ENCODE assay signal across 18 cellular contexts in genomic region chr13:98690348-98691041, GRCh38.
DNase-seq lines count a peak whose midpoint lies in the region; ATAC-seq and TF ChIP-seq lines count a peak whose summit lies in the region.
"Had no signal": no experiment of that assay in that cellular context is flagged by ENCODE, and none has a peak within 500 bp of the region (broad histone marks: within the 10 kb centered on the region; RNA-seq: fewer than 3 reads in every experiment).

No MANE protein-coding gene starts in this region.

- intact Hi-C loops in activated CD4-positive, alpha-beta T cell treated with anti-CD3 and anti-CD28 coated beads for 36 hours (cut with DNase I, micrococcal nuclease) = no loop called here

- no peaks in the 10 kb centered on the region for H3K79me2 ChIP-seq in SK-N-SH (ENCODE audit: insufficient read depth)

- H3K36me3 ChIP-seq in SK-N-SH (replicated peaks in 1 of 2; ENCODE audit: control insufficient read depth in 1 of 2, insufficient read depth in 2 of 2, low read length in 1 of 2) = no peaks in the 10 kb centered on the region
- H3K36me3 ChIP-seq in HEK293 (ENCODE audit: control insufficient read depth in 2 of 2, insufficient read depth in 1 of 2, low read length in 2 of 2) = no peaks in the 10 kb centered on the region

- ATAC-seq in SK-N-SH treated with all-trans-retinoic acid at 6 μM for 48 hours = no peak
- peak; percentile 29 for ATAC-seq in stimulated activated memory B cell treated with anti-CD40 and anti-IgM and Interleukin-4, amounts not matched to agents 10 μg/mL and 1 μg/mL and 100 μg/mL, for 72 hours
- ATAC-seq in HG03095 (IDR thresholded peaks at IDR 0.05; ENCODE audit: unreplicated experiment) = no peak
- no peak for ATAC-seq in activated CD4-positive, alpha-beta T cell treated with anti-CD3 and anti-CD28 coated beads for 36 hours

- H3K27me3 ChIP-seq in SK-N-SH (ENCODE audit: insufficient read depth) = no peaks in the 10 kb centered on the region; the same call in 1 of the 2 replicates

- H3K4me1 Mint-ChIP-seq in stimulated activated memory B cell treated with anti-CD40 and anti-IgM and Interleukin-4, amounts not matched to agents 10 μg/mL and 1 μg/mL and 100 μg/mL, for 72 hours = no peaks in the 10 kb centered on the region
- no peaks in the 10 kb centered on the region for H3K4me1 Mint-ChIP-seq in activated CD4-positive, alpha-beta T cell treated with anti-CD3 and anti-CD28 coated beads for 36 hours
- H3K4me1 Mint-ChIP-seq: B cell; CD4-positive, CD25-positive, alpha-beta regulatory T cell; CD8-positive, alpha-beta memory T cell had no signal

- H3K27ac Mint-ChIP-seq in stimulated activated memory B cell treated with anti-CD40 and anti-IgM and Interleukin-4, amounts not matched to agents 10 μg/mL and 1 μg/mL and 100 μg/mL, for 72 hours = no peak overlapping the region
- no peak overlapping the region for H3K27ac Mint-ChIP-seq in activated CD4-positive, alpha-beta T cell treated with anti-CD3 and anti-CD28 coated beads for 36 hours
- H3K27ac Mint-ChIP-seq: B cell; CD8-positive, alpha-beta memory T cell had no signal

- no peaks in the 10 kb centered on the region for H3K9me2 ChIP-seq in SK-N-SH

- H3K27me3 Mint-ChIP-seq in stimulated activated memory B cell treated with anti-CD40 and anti-IgM and Interleukin-4, amounts not matched to agents 10 μg/mL and 1 μg/mL and 100 μg/mL, for 72 hours = peaks cover 14% of the 10 kb centered on the region
- no peaks in the 10 kb centered on the region for H3K27me3 Mint-ChIP-seq in activated CD4-positive, alpha-beta T cell treated with anti-CD3 and anti-CD28 coated beads for 36 hours
- H3K27me3 Mint-ChIP-seq: B cell had no signal

- H3K4me1 ChIP-seq in SK-N-SH (ENCODE audit: control insufficient read depth in 1 of 2, insufficient read depth in 2 of 2, low read depth in 1 of 2, low read length in 1 of 2) (peaks cover 0 to 6% of the 10 kb centered on the region in 2 experiments; a peak in 1 of 4 replicates), HEK293 (ENCODE audit: control insufficient read depth, insufficient read depth, low read length) (no peaks in the 10 kb centered on the region)

- no peak overlapping the region for H3K4me3 Mint-ChIP-seq in stimulated activated memory B cell treated with anti-CD40 and anti-IgM and Interleukin-4, amounts not matched to agents 10 μg/mL and 1 μg/mL and 100 μg/mL, for 72 hours
- H3K4me3 Mint-ChIP-seq in activated CD4-positive, alpha-beta T cell treated with anti-CD3 and anti-CD28 coated beads for 36 hours = no peak overlapping the region
- H3K4me3 Mint-ChIP-seq: B cell; CD4-positive, CD25-positive, alpha-beta regulatory T cell; CD8-positive, alpha-beta memory T cell; H9 had no signal

- TF ChIP-seq RAD21 in SK-N-SH (IDR thresholded peaks at IDR 0.05; ENCODE audit: low read length) = no peak

- CTCF ChIA-PET in SK-N-SH (lab: Yijun Ruan, JAX) = interaction anchor here (0.6 to 1.7 kb wide), 3 partner anchors 149 to 844 kb away, joined by 3 to 5 read pairs (median 3); no protein-coding TSS in a partner anchor
- CTCF ChIA-PET in HEK293 (lab: Yijun Ruan, JAX) = no interaction called here
- CTCF ChIA-PET in activated CD4-positive, alpha-beta T cell treated with anti-CD3 and anti-CD28 coated beads for 36 hours (lab: Charles Lee) = interaction anchor here (0.5 kb wide), 1 partner anchor 257 kb away, joined by 3 read pairs; no protein-coding TSS in a partner anchor

- no peaks in the 10 kb centered on the region for H3F3A ChIP-seq in SK-N-SH (replicated peaks; ENCODE audit: insufficient read depth)

- POLR2A ChIA-PET in SK-N-SH (lab: Yijun Ruan, JAX) = no interaction called here
- POLR2A ChIA-PET in HEK293 (lab: Yijun Ruan, JAX) = no interaction called here
- POLR2A ChIA-PET in activated CD4-positive, alpha-beta T cell treated with anti-CD3 and anti-CD28 coated beads for 36 hours (lab: Charles Lee) = no interaction called here

- WGBS in SK-N-SH (ENCODE audit: low lambda C conversion rate) = 79% methylated on average over 13 of the region's 16 CpGs

- TF ChIP-seq CTCF in SK-N-SH (IDR thresholded peaks at IDR 0.05) (no peak), HEK293 (tag by site-specific recombination; IDR thresholded peaks at IDR 0.05) (no peak)

- no peak overlapping the region for H3K4me2 ChIP-seq in SK-N-SH

- H2AFZ ChIP-seq in SK-N-SH (ENCODE audit: low read depth) = no peak overlapping the region

- no peaks in the 10 kb centered on the region for H3K9me3 ChIP-seq in SK-N-SH
- no peaks in the 10 kb centered on the region for H3K9me3 ChIP-seq in HEK293 (ENCODE audit: control insufficient read depth, insufficient read depth, low read depth, low read length)

- H3K36me3 Mint-ChIP-seq in stimulated activated memory B cell treated with anti-CD40 and anti-IgM and Interleukin-4, amounts not matched to agents 10 μg/mL and 1 μg/mL and 100 μg/mL, for 72 hours = no peaks in the 10 kb centered on the region
- H3K36me3 Mint-ChIP-seq in activated CD4-positive, alpha-beta T cell treated with anti-CD3 and anti-CD28 coated beads for 36 hours (ENCODE audit: low read depth) = no peaks in the 10 kb centered on the region
- H3K36me3 Mint-ChIP-seq: CD4-positive, CD25-positive, alpha-beta regulatory T cell; CD8-positive, alpha-beta memory T cell had no signal

- no peak overlapping the region for H3K4me3 ChIP-seq in SK-N-SH (ENCODE audit: low read depth in 2 of 2, low read length in 1 of 2)
- no peak overlapping the region for H3K4me3 ChIP-seq in HEK293 (ENCODE audit: low read depth, low read length)

- H4K20me1 ChIP-seq in SK-N-SH (ENCODE audit: insufficient read depth) = no peaks in the 10 kb centered on the region

- peak in 1 of 2 experiments; percentile 33; a peak in 1 of 4 replicates for TF ChIP-seq EP300 in SK-N-SH (IDR thresholded peaks at IDR 0.05; ENCODE audit: borderline replicate concordance in 1 of 2, low read depth in 1 of 2, low read length in 1 of 2)

- no peaks in the 10 kb centered on the region for H3K9me3 Mint-ChIP-seq in stimulated activated memory B cell treated with anti-CD40 and anti-IgM and Interleukin-4, amounts not matched to agents 10 μg/mL and 1 μg/mL and 100 μg/mL, for 72 hours
- H3K9me3 Mint-ChIP-seq in activated CD4-positive, alpha-beta T cell treated with anti-CD3 and anti-CD28 coated beads for 36 hours (ENCODE audit: low read depth) = no peaks in the 10 kb centered on the region
- H3K9me3 Mint-ChIP-seq: CD4-positive, CD25-positive, alpha-beta regulatory T cell; CD8-positive, alpha-beta memory T cell; H9 had no signal

- peak; percentile 39 for DNase-seq in SK-N-SH
- DNase-seq in epithelial cell of prostate (ENCODE audit: low read depth, low spot score) = no peak
- no peak for DNase-seq in activated CD4-positive, alpha-beta T cell treated with anti-CD3 and anti-CD28 coated beads for 36 hours
- DNase-seq in stimulated activated CD4-positive, alpha-beta T cell treated with anti-CD3 and anti-CD28 coated beads, Interleukin-15, amount 100 ng/mL, for 24 hours = no peak
- DNase-seq: 8988T; C1 segment of cervical spinal cord; CD4-positive, CD25-positive, alpha-beta regulatory T cell; CD8-positive, alpha-beta memory T cell; DMS 273 treated with DMSO at 0.1 percent for 48 hours; DND-41; EL; GOT3; H9 had no signal

- H3K27ac ChIP-seq in SK-N-SH (ENCODE audit: low read depth in 2 of 2, low read length in 1 of 2) (no peak overlapping the region), HEK293 (ENCODE audit: extremely low read depth, low read depth, low read length) (no peak overlapping the region), epithelial cell of prostate (peak overlapping the region; percentile 34)

- no peak overlapping the region for H3K9ac ChIP-seq in SK-N-SH

TF ChIP-seq in SK-N-SH, 30 proteins besides CTCF, POLR2A, EP300 and RAD21:
- peak; percentile 40; the same call in 1 of the 2 replicates for TF ChIP-seq FOXJ3 (CRISPR knock-in tag; IDR thresholded peaks at IDR 0.05)
- TF ChIP-seq GATA2 (CRISPR knock-in tag; IDR thresholded peaks at IDR 0.05) = peak; percentile 85
- TF ChIP-seq TEAD4 (IDR thresholded peaks at IDR 0.05; ENCODE audit: borderline replicate concordance, insufficient read depth) = no peak

TF ChIP-seq in SK-N-SH treated with all-trans-retinoic acid at 6 μM for 48 hours, 23 proteins besides CTCF, POLR2A, EP300 and RAD21 (continues in another document):
- TF ChIP-seq ISL1 (CRISPR knock-in tag; IDR thresholded peaks at IDR 0.05) (no peak), ZNF8 (CRISPR knock-in tag; IDR thresholded peaks at IDR 0.05) (no peak), ZNF70 (CRISPR knock-in tag; IDR thresholded peaks at IDR 0.05) (no peak), ZC3H10 (CRISPR knock-in tag; IDR thresholded peaks at IDR 0.05) (no peak), CSRNP3 (CRISPR knock-in tag; IDR thresholded peaks at IDR 0.05) (no peak), OSR1 (CRISPR knock-in tag; IDR thresholded peaks at IDR 0.05) (no peak)

TF ChIP-seq in HEK293, 187 proteins besides CTCF, POLR2A, EP300 and RAD21 (continues in another document):
- TF ChIP-seq, protein P1, sequence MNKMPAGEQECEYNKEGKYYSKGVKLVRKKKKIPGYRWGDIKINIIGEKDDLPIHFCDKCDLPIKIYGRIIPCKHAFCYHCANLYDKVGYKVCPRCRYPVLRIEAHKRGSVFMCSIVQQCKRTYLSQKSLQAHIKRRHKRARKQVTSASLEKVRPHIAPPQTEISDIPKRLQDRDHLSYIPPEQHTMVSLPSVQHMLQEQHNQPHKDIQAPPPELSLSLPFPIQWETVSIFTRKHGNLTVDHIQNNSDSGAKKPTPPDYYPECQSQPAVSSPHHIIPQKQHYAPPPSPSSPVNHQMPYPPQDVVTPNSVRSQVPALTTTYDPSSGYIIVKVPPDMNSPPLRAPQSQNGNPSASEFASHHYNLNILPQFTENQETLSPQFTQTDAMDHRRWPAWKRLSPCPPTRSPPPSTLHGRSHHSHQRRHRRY (tag by site-specific recombination; IDR thresholded peaks at IDR 0.05) = no peak
- TF ChIP-seq KLF1 (tag by site-specific recombination; IDR thresholded peaks at IDR 0.05) = no peak
- peak; percentile 60 for TF ChIP-seq EGR2 (tag by site-specific recombination; IDR thresholded peaks at IDR 0.05; ENCODE audit: low read depth)
- no peak for TF ChIP-seq ZBTB49 (tag by site-specific recombination; IDR thresholded peaks at IDR 0.05; ENCODE audit: low read depth)
